ENCODE assay signal across 8 cellular contexts in the genomic region with DNA sequence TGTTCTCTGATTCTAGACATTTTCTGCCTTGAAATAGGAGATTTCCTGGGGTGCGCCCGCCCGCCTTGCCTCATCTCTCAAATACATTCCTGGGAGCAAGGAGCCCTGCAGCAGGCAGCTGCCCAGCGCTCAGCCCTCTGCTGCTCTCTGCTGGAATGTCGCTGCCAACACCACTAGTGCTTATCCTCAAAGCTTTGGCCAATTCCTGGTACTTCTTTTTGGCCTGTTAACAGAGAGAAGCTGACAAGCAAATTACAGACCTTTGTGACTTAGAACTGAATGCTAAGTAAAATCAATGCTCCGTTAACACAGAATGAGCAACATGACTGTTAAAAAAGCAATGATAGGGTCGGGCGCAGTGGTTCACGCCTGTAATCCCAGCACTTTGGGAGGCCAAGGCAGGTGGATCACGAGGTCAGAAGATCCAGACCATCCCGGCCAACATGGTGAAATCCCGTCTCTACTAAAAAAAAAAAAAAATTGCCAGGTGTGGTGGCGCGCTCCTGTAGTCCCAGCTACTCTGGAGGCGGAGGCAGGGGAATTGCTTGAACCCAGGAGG. TPM values are rescaled to one million over a fixed set of nuclear protein-coding genes. Genes with fewer than 3 reads are reported as not detected.
DNase-seq lines count a peak whose midpoint lies in the region; ATAC-seq and TF ChIP-seq lines count a peak whose summit lies in the region.

No MANE protein-coding gene starts in this region.

- CTCF ChIA-PET in activated CD8-positive, alpha-beta T cell treated with anti-CD3 and anti-CD28 coated beads, Interleukin-2, amount 10 ng/mL, durations not matched to agents 7 days and 5 days (lab: Charles Lee): interaction anchor here (0.6 to 9.4 kb wide), 43 partner anchors 8 to 501 kb away, joined by 3 to 201 read pairs (median 6); partner anchors contain the start of genes ATXN7L1 and SYPL1

- no CpG with 5 or more reads among the region's 15 CpGs for WGBS in mesendoderm (ENCODE audit: extremely low coverage, insufficient coverage, low lambda C conversion rate)

- H4K5ac ChIP-seq in mesendoderm (ENCODE audit: low read length): no peak overlapping the region

- no peak overlapping the region for H3K9ac ChIP-seq in mesendoderm (ENCODE audit: low read length)

- TF ChIP-seq CTCF in AG10803 (conservative IDR thresholded peaks at IDR 0.05; ENCODE audit: low read length): peak; percentile 99

- no peak overlapping the region for H2BK15ac ChIP-seq in mesendoderm (replicated peaks; ENCODE audit: low read depth)

- H3K27me3 Mint-ChIP-seq in activated CD8-positive, alpha-beta T cell treated with anti-CD3 and anti-CD28 coated beads, Interleukin-2, amount 10 ng/mL, durations not matched to agents 7 days and 5 days (ENCODE audit: low read depth): peaks cover 32% of the 10 kb centered on the region

- no peak overlapping the region for H3K27ac Mint-ChIP-seq in activated CD8-positive, alpha-beta T cell treated with anti-CD3 and anti-CD28 coated beads, Interleukin-2, amount 10 ng/mL, durations not matched to agents 7 days and 5 days

- no peak overlapping the region for H4K8ac ChIP-seq in mesendoderm (ENCODE audit: low read depth, low read length)

- H3K18ac ChIP-seq in mesendoderm (ENCODE audit: low read length): no peak overlapping the region

- no peak overlapping the region for H3K4me2 ChIP-seq in mesendoderm (ENCODE audit: low read length)

- DNase-seq in AG10803 (ENCODE audit: low read depth) (peak; percentile 79), NCI-H774 (lab: John Stamatoyannopoulos, UW) (peak; percentile 60), mesendoderm (peak; percentile 86)
- DNase-seq in activated CD8-positive, alpha-beta T cell treated with anti-CD3 and anti-CD28 coated beads, Interleukin-2, amount 10 ng/mL, durations not matched to agents 7 days and 5 days: peak; percentile 77
- peak; percentile 59 for DNase-seq in effector CD8-positive, alpha-beta T cell (lab: John Stamatoyannopoulos, UW)
- DNase-seq in stimulated activated CD8-positive, alpha-beta memory T cell treated with anti-CD3 and anti-CD28 coated beads, Interleukin-15, amount 100 ng/mL, for 4 hours (ENCODE audit: low read depth in 2 of 2): peak; percentile 29 to 45

- ATAC-seq in GM18909 (IDR thresholded peaks at IDR 0.05; ENCODE audit: poor library complexity, unreplicated experiment) (peak; percentile 70), HG03521 (IDR thresholded peaks at IDR 0.05; ENCODE audit: unreplicated experiment) (peak; percentile 59)
- ATAC-seq in activated CD8-positive, alpha-beta T cell treated with anti-CD3 and anti-CD28 coated beads, Interleukin-2, amount 10 ng/mL, durations not matched to agents 7 days and 5 days: peak; percentile 94

- no peak overlapping the region for H2BK120ac ChIP-seq in mesendoderm (ENCODE audit: low read depth, low read length)

- POLR2A ChIA-PET in activated CD8-positive, alpha-beta T cell treated with anti-CD3 and anti-CD28 coated beads, Interleukin-2, amount 10 ng/mL, durations not matched to agents 7 days and 5 days (lab: Charles Lee): interaction anchor here (0.5 to 2.4 kb wide), 3 partner anchors 42 to 82 kb away, joined by 4 to 7 read pairs (median 6); partner anchors contain the start of gene SYPL1

- H3K4ac ChIP-seq in mesendoderm (ENCODE audit: low read depth, low read length): no peak overlapping the region

- no peaks in the 10 kb centered on the region for H3K79me1 ChIP-seq in mesendoderm (ENCODE audit: low read length)

- no peaks in the 10 kb centered on the region for H3K36me3 Mint-ChIP-seq in activated CD8-positive, alpha-beta T cell treated with anti-CD3 and anti-CD28 coated beads, Interleukin-2, amount 10 ng/mL, durations not matched to agents 7 days and 5 days (ENCODE audit: low read depth)

- H3K56ac ChIP-seq in mesendoderm (ENCODE audit: low read length): no peak overlapping the region

- H3K27me3 ChIP-seq in mesendoderm (ENCODE audit: insufficient read depth, low read length, poor library complexity): no peaks in the 10 kb centered on the region

- H3K4me1 ChIP-seq in mesendoderm (ENCODE audit: control insufficient read depth, low read depth, low read length): no peaks in the 10 kb centered on the region

- H3K27ac ChIP-seq in mesendoderm (ENCODE audit: low read depth, low read length): no peak overlapping the region

- H3K79me2 ChIP-seq in mesendoderm (ENCODE audit: control insufficient read depth, insufficient read depth, low read length): no peaks in the 10 kb centered on the region

- H2BK5ac ChIP-seq in mesendoderm (ENCODE audit: low read length): no peak overlapping the region

- no peaks in the 10 kb centered on the region for H3K36me3 ChIP-seq in mesendoderm (ENCODE audit: control insufficient read depth, insufficient read depth, low read length)

- H3K9me3 Mint-ChIP-seq in activated CD8-positive, alpha-beta T cell treated with anti-CD3 and anti-CD28 coated beads, Interleukin-2, amount 10 ng/mL, durations not matched to agents 7 days and 5 days (ENCODE audit: insufficient read depth): no peaks in the 10 kb centered on the region

- H3K4me3 ChIP-seq in AG10803 (ENCODE audit: low read length) (no peak overlapping the region), mesendoderm (ENCODE audit: low read length) (no peak overlapping the region)

- peaks cover 16% of the 10 kb centered on the region for H3K4me1 Mint-ChIP-seq in activated CD8-positive, alpha-beta T cell treated with anti-CD3 and anti-CD28 coated beads, Interleukin-2, amount 10 ng/mL, durations not matched to agents 7 days and 5 days (ENCODE audit: low read depth)

- no peak overlapping the region for H3K23ac ChIP-seq in mesendoderm (ENCODE audit: low read length)

- H2AK5ac ChIP-seq in mesendoderm (ENCODE audit: low read length): no peak overlapping the region

- H3K4me3 Mint-ChIP-seq in activated CD8-positive, alpha-beta T cell treated with anti-CD3 and anti-CD28 coated beads, Interleukin-2, amount 10 ng/mL, durations not matched to agents 7 days and 5 days: no peak overlapping the region

RNA-seq across cellular contexts. Expression of gene SYPL1, which starts 41.9 kb away (rescaled TPM):
- 10 to 100 TPM; 51.3 to 52.4 TPM for total RNA-seq in activated CD8-positive, alpha-beta T cell treated with anti-CD3 and anti-CD28 coated beads, Interleukin-2, amount 10 ng/mL, durations not matched to agents 7 days and 5 days
- polyA plus RNA-seq in mesendoderm (2013, experiment 1 of 2): 62.6 TPM
- polyA plus RNA-seq in mesendoderm (2013, experiment 2 of 2): 61.6 TPM
